In the genomic region with DNA sequence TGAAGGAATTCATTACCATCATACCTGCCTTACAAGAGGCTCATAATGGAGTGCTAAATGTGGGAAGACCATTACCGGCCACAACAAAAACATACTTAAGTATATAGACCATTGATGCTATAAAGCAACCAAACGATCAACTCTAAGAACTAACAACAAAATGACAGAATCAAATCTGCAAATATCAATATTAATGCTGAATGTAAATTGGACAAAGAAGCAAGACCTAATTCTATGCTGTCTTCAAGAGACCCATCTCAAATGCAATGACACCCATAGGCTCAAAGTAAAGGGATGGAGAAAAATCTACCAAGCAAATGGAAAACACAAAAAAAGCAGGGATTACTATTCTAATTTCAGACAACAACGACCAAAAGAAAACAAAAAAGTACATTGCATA, we compare ENCODE assay signal across 39 cellular contexts. TPM values are rescaled to one million over a fixed set of nuclear protein-coding genes. Genes with fewer than 3 reads are reported as not detected.
"Had no signal": no experiment of that assay in that cellular context is flagged by ENCODE, and none has a peak within 500 bp of the region (broad histone marks: within the 10 kb centered on the region; RNA-seq: fewer than 3 reads in every experiment).

No MANE protein-coding gene starts in this region.

- H3K27me3 Mint-ChIP-seq: activated naive CD4-positive, alpha-beta T cell treated with anti-CD3 and anti-CD28 coated beads, Interleukin-2, amount 10 ng/mL, durations not matched to agents 7 days and 5 days; activated naive CD8-positive, alpha-beta T cell; activated naive CD8-positive, alpha-beta T cell treated with anti-CD3 and anti-CD28 coated beads for 36 hours; activated naive CD8-positive, alpha-beta T cell treated with anti-CD3 and anti-CD28 coated beads, Interleukin-2, amount 10 ng/mL, durations not matched to agents 7 days and 5 days; activated naive CD8-positive, alpha-beta T cell treated with anti-CD3 and anti-CD28 coated beads, Interleukin-2, amount 50 U/mL, for 24 hours; activated T-cell treated with anti-CD3 and anti-CD28 coated beads, Interleukin-2, amount 50 U/mL, for 24 hours; activated T-helper 17 cell treated with anti-CD3 and anti-CD28 coated beads, Interleukin-2, amount 50 U/mL, for 72 hours; brain; central memory CD8-positive, alpha-beta T cell had no signal

- H3K4me1 ChIP-seq: adrenal gland, ascending aorta, breast epithelium had no signal

- H3K4me3 Mint-ChIP-seq: activated naive CD4-positive, alpha-beta T cell treated with anti-CD3 and anti-CD28 coated beads for 36 hours; activated naive CD4-positive, alpha-beta T cell treated with anti-CD3 and anti-CD28 coated beads, Interleukin-2, amount 10 ng/mL, durations not matched to agents 7 days and 5 days; activated naive CD4-positive, alpha-beta T cell treated with anti-CD3 and anti-CD28 coated beads, Interleukin-2, amount 50 U/mL, for 24 hours; activated naive CD8-positive, alpha-beta T cell; activated naive CD8-positive, alpha-beta T cell treated with anti-CD3 and anti-CD28 coated beads for 36 hours; activated naive CD8-positive, alpha-beta T cell treated with anti-CD3 and anti-CD28 coated beads, Interleukin-2, amount 10 ng/mL, durations not matched to agents 7 days and 5 days; activated naive CD8-positive, alpha-beta T cell treated with anti-CD3 and anti-CD28 coated beads, Interleukin-2, amount 50 U/mL, for 24 hours; activated T-cell treated with anti-CD3 and anti-CD28 coated beads, Interleukin-2, amount 50 U/mL, for 24 hours; activated T-cell treated with anti-CD3 and anti-CD28 coated beads, Interleukin-2, amount 50 U/mL, for 4 hours; activated T-cell treated with anti-CD3 and anti-CD28 coated beads, Interleukin-2, amount 50 U/mL, for 72 hours; activated T-helper 1 cell treated with anti-CD3 and anti-CD28 coated beads, Interleukin-12 subunit alpha, Interleukin-12 subunit beta, Interleukin-2, Interleukin-4 antibody, amounts not matched to agents 30 ng/mL and 10 ng/mL and 1 ng/mL, durations not matched to agents 14 hours and 24 hours and 36 hours; activated T-helper 17 cell treated with anti-CD3 and anti-CD28 coated beads, Interleukin-2, amount 50 U/mL, for 72 hours; brain; central memory CD8-positive, alpha-beta T cell had no signal

- H3K27me3 ChIP-seq: adrenal gland, ascending aorta, brain microvascular endothelial cell, breast epithelium, cardiac muscle cell had no signal

- H3K9me3 Mint-ChIP-seq: activated T-helper 17 cell treated with anti-CD3 and anti-CD28 coated beads, Interleukin-2, amount 50 U/mL, for 72 hours had no signal

- FAIRE-seq: bronchial epithelial cell, colon had no signal

- H3K36me3 Mint-ChIP-seq: activated naive CD4-positive, alpha-beta T cell treated with anti-CD3 and anti-CD28 coated beads, Interleukin-2, amount 10 ng/mL, durations not matched to agents 7 days and 5 days; activated naive CD4-positive, alpha-beta T cell treated with anti-CD3 and anti-CD28 coated beads, Interleukin-2, amount 50 U/mL, for 24 hours; activated naive CD8-positive, alpha-beta T cell; activated naive CD8-positive, alpha-beta T cell treated with anti-CD3 and anti-CD28 coated beads for 36 hours; activated naive CD8-positive, alpha-beta T cell treated with anti-CD3 and anti-CD28 coated beads, Interleukin-2, amount 10 ng/mL, durations not matched to agents 7 days and 5 days; brain had no signal

- ATAC-seq: activated naive CD4-positive, alpha-beta T cell treated with anti-CD3 and anti-CD28 coated beads, Interleukin-2, amount 50 U/mL, for 72 hours; activated naive CD8-positive, alpha-beta T cell treated with anti-CD3 and anti-CD28 coated beads, Interleukin-2, amount 50 U/mL, for 24 hours; activated T-cell treated with anti-CD3 and anti-CD28 coated beads, Interleukin-2, amount 50 U/mL, for 4 hours; activated T-cell treated with anti-CD3 and anti-CD28 coated beads, Interleukin-2, amount 50 U/mL, for 72 hours; activated T-helper 17 cell treated with anti-CD3 and anti-CD28 coated beads, Interleukin-2, amount 50 U/mL, for 72 hours had no signal

- H3K9me3 ChIP-seq: adrenal gland, ascending aorta, breast epithelium had no signal

- H3K4me1 Mint-ChIP-seq: activated naive CD4-positive, alpha-beta T cell treated with anti-CD3 and anti-CD28 coated beads, Interleukin-2, amount 10 ng/mL, durations not matched to agents 7 days and 5 days; activated naive CD4-positive, alpha-beta T cell treated with anti-CD3 and anti-CD28 coated beads, Interleukin-2, amount 50 U/mL, for 24 hours; activated naive CD8-positive, alpha-beta T cell treated with anti-CD3 and anti-CD28 coated beads for 36 hours; activated naive CD8-positive, alpha-beta T cell treated with anti-CD3 and anti-CD28 coated beads, Interleukin-2, amount 10 ng/mL, durations not matched to agents 7 days and 5 days; activated naive CD8-positive, alpha-beta T cell treated with anti-CD3 and anti-CD28 coated beads, Interleukin-2, amount 50 U/mL, for 24 hours; activated T-helper 17 cell treated with anti-CD3 and anti-CD28 coated beads, Interleukin-2, amount 50 U/mL, for 72 hours; brain; central memory CD8-positive, alpha-beta T cell had no signal

- H3K27ac ChIP-seq: adrenal gland, ascending aorta, brain microvascular endothelial cell, breast epithelium, cardiac muscle cell had no signal

- H3K4me3 ChIP-seq: adrenal gland, ascending aorta, breast epithelium, cardiac muscle cell had no signal

- DNase-seq: activated effector memory CD4-positive, alpha-beta T cell treated with anti-CD3 and anti-CD28 coated beads, Interleukin-2, amount 50 U/mL, for 16 hours; activated effector memory CD4-positive, alpha-beta T cell treated with Interleukin-2 at 50 U/mL for 16 hours; activated gamma-delta T cell; activated gamma-delta T cell treated with Interleukin-2 at 50 U/mL for 16 hours; activated naive CD4-positive, alpha-beta T cell; activated naive CD4-positive, alpha-beta T cell treated with anti-CD3 and anti-CD28 coated beads for 36 hours; activated naive CD4-positive, alpha-beta T cell treated with anti-CD3 and anti-CD28 coated beads, Interleukin-2, amount 10 ng/mL, durations not matched to agents 7 days and 5 days; activated naive CD4-positive, alpha-beta T cell treated with anti-CD3 and anti-CD28 coated beads, Interleukin-2, amount 50 U/mL, for 16 hours; activated naive CD4-positive, alpha-beta T cell treated with Interleukin-2 at 50 U/mL for 16 hours; activated naive CD8-positive, alpha-beta T cell treated with anti-CD3 and anti-CD28 coated beads for 36 hours; activated naive CD8-positive, alpha-beta T cell treated with anti-CD3 and anti-CD28 coated beads, Interleukin-2, amount 10 ng/mL, durations not matched to agents 7 days and 5 days; activated naive CD8-positive, alpha-beta T cell treated with anti-CD3 and anti-CD28 coated beads, Interleukin-2, amount 50 U/mL, for 24 hours; activated T-cell treated with anti-CD3 and anti-CD28 coated beads, Interleukin-2, amount 50 U/mL, for 1 hour; activated T-cell treated with anti-CD3 and anti-CD28 coated beads, Interleukin-2, amount 50 U/mL, for 24 hours; activated T-cell treated with anti-CD3 and anti-CD28 coated beads, Interleukin-2, amount 50 U/mL, for 4 hours; activated T-cell treated with anti-CD3 and anti-CD28 coated beads, Interleukin-2, amount 50 U/mL, for 48 hours; activated T-cell treated with anti-CD3 and anti-CD28 coated beads, Interleukin-2, amount 50 U/mL, for 72 hours; adrenal gland; amniotic stem cell; amygdala; anterior cingulate cortex; aorta; brain microvascular endothelial cell; caudate nucleus; central memory CD4-positive, alpha-beta T cell; cerebellar nuclear complex had no signal

- H3K27ac Mint-ChIP-seq: activated naive CD4-positive, alpha-beta T cell treated with anti-CD3 and anti-CD28 coated beads for 36 hours; activated naive CD4-positive, alpha-beta T cell treated with anti-CD3 and anti-CD28 coated beads, Interleukin-2, amount 10 ng/mL, durations not matched to agents 7 days and 5 days; activated naive CD4-positive, alpha-beta T cell treated with anti-CD3 and anti-CD28 coated beads, Interleukin-2, amount 50 U/mL, for 24 hours; activated naive CD4-positive, alpha-beta T cell treated with anti-CD3 and anti-CD28 coated beads, Interleukin-2, amount 50 U/mL, for 72 hours; activated naive CD8-positive, alpha-beta T cell; activated naive CD8-positive, alpha-beta T cell treated with anti-CD3 and anti-CD28 coated beads for 36 hours; activated naive CD8-positive, alpha-beta T cell treated with anti-CD3 and anti-CD28 coated beads, Interleukin-2, amount 10 ng/mL, durations not matched to agents 7 days and 5 days; activated naive CD8-positive, alpha-beta T cell treated with anti-CD3 and anti-CD28 coated beads, Interleukin-2, amount 50 U/mL, for 24 hours; activated T-cell treated with anti-CD3 and anti-CD28 coated beads, Interleukin-2, amount 50 U/mL, for 24 hours; activated T-cell treated with anti-CD3 and anti-CD28 coated beads, Interleukin-2, amount 50 U/mL, for 72 hours; activated T-helper 1 cell treated with anti-CD3 and anti-CD28 coated beads, Interleukin-12 subunit alpha, Interleukin-12 subunit beta, Interleukin-2, Interleukin-4 antibody, amounts not matched to agents 30 ng/mL and 10 ng/mL and 1 ng/mL, durations not matched to agents 14 hours and 24 hours and 36 hours; activated T-helper 17 cell treated with anti-CD3 and anti-CD28 coated beads, Interleukin-2, amount 50 U/mL, for 72 hours; activated T-helper 2 cell treated with anti-CD3 and anti-CD28 coated beads, Interferon-gamma antibody, Interleukin-2, Interleukin-4, amounts not matched to agents 10 μg/mL and 5 μg/mL and 100 μg/mL, durations not matched to agents 14 hours and 24 hours and 36 hours; brain had no signal

- H3K36me3 ChIP-seq: adrenal gland, ascending aorta, brain microvascular endothelial cell, breast epithelium, cardiac muscle cell had no signal

RNA-seq across cellular contexts. Expression of a gene that starts 52.3 kb away (rescaled TPM):
- total RNA-seq: activated naive CD4-positive, alpha-beta T cell treated with anti-CD3 and anti-CD28 coated beads for 36 hours; activated naive CD4-positive, alpha-beta T cell treated with anti-CD3 and anti-CD28 coated beads, Interleukin-2, amount 50 U/mL, for 72 hours; activated naive CD8-positive, alpha-beta T cell treated with anti-CD3 and anti-CD28 coated beads for 36 hours; activated naive CD8-positive, alpha-beta T cell treated with anti-CD3 and anti-CD28 coated beads, Interleukin-2, amount 10 ng/mL, durations not matched to agents 7 days and 5 days; activated T-cell treated with anti-CD3 and anti-CD28 coated beads, Interleukin-2, amount 50 U/mL, for 72 hours; activated T-helper 1 cell treated with anti-CD3 and anti-CD28 coated beads, Interleukin-12 subunit alpha, Interleukin-12 subunit beta, Interleukin-2, Interleukin-4 antibody, amounts not matched to agents 30 ng/mL and 10 ng/mL and 1 ng/mL, durations not matched to agents 14 hours and 24 hours and 36 hours; activated T-helper 17 cell treated with anti-CD3 and anti-CD28 coated beads, Interleukin-2, amount 50 U/mL, for 72 hours; activated T-helper 2 cell treated with anti-CD3 and anti-CD28 coated beads, Interferon-gamma antibody, Interleukin-2, Interleukin-4, amounts not matched to agents 10 μg/mL and 5 μg/mL and 100 μg/mL, durations not matched to agents 14 hours and 24 hours and 36 hours had no signal
